ENCODE assay signal across 8 cellular contexts in genomic region chr19:33177417-33177976, GRCh38. TPM values are rescaled to one million over a fixed set of nuclear protein-coding genes. Genes with fewer than 3 reads are reported as not detected.
DNase-seq lines count a peak whose midpoint lies in the region; ATAC-seq and TF ChIP-seq lines count a peak whose summit lies in the region.

No MANE protein-coding gene starts in this region.

- CTCF ChIA-PET in naive thymus-derived CD4-positive, alpha-beta T cell (lab: Charles Lee): interaction anchor here (0.6 to 2.9 kb wide), 10 partner anchors 8 to 58 kb away, joined by 3 to 15 read pairs (median 5); no protein-coding TSS in a partner anchor

- H3K27me3 ChIP-seq in right atrium auricular region: no peaks in the 10 kb centered on the region
- H3K27me3 ChIP-seq in ectodermal cell (ENCODE audit: control insufficient read depth, insufficient read depth, low read length, poor library complexity, severe bottlenecking): no peaks in the 10 kb centered on the region
- no peaks in the 10 kb centered on the region for H3K27me3 ChIP-seq in naive thymus-derived CD4-positive, alpha-beta T cell (ENCODE audit: control insufficient read depth in 2 of 2, insufficient read depth in 2 of 2, low read length in 2 of 2)

- ATAC-seq in left ventricle myocardium superior: no peak
- ATAC-seq in HG02943 (IDR thresholded peaks at IDR 0.05; ENCODE audit: low read depth, unreplicated experiment): peak; percentile 29
- peak; percentile 81 for ATAC-seq in naive thymus-derived CD4-positive, alpha-beta T cell

- POLR2A ChIA-PET in naive thymus-derived CD4-positive, alpha-beta T cell (lab: Charles Lee): interaction anchor here (1.0 to 4.8 kb wide), 17 partner anchors 7 to 994 kb away, joined by 3 to 75 read pairs (median 6); partner anchors contain the start of genes ANKRD27, CEBPG, CEP89 and DPY19L3

- H3K4me3 ChIP-seq in right atrium auricular region (peak overlapping the region; percentile 79 to 98), ectodermal cell (ENCODE audit: insufficient read depth, low read depth, low read length) (peak overlapping the region; percentile 65)
- peak overlapping the region; percentile 98 for H3K4me3 ChIP-seq in naive thymus-derived CD4-positive, alpha-beta T cell (ENCODE audit: low read length)

- intact Hi-C loops in left ventricle myocardium superior (cut with micrococcal nuclease): no loop called here
- intact Hi-C loops in naive thymus-derived CD4-positive, alpha-beta T cell (cut with micrococcal nuclease): loop anchor here (1.0 to 5.0 kb wide), 20 partner anchors 17 to 1500 kb away; partner anchors contain the start of genes ANKRD27 (in 2 of the 2), CEBPG (in 2 of the 2), DPY19L3 (in 2 of the 2) and RGS9BP (in 2 of the 2)

- peak in 1 of 2 donors; percentile 59 for TF ChIP-seq CTCF in right atrium auricular region (IDR thresholded peaks at IDR 0.05)

- H3K36me3 ChIP-seq in right atrium auricular region (no peaks in the 10 kb centered on the region), ectodermal cell (ENCODE audit: control insufficient read depth, insufficient read depth, low read length) (no peaks in the 10 kb centered on the region)
- peaks cover 0 to 8% (median 0%) of the 10 kb centered on the region in 3 experiments for H3K36me3 ChIP-seq in naive thymus-derived CD4-positive, alpha-beta T cell (ENCODE audit: control insufficient read depth in 2 of 3, insufficient read depth in 3 of 3, low read length in 3 of 3)

- peaks cover 0 to 13% (median 0%) of the 10 kb centered on the region in 11 donors for H3K9me3 Mint-ChIP-seq in naive thymus-derived CD4-positive, alpha-beta T cell

- H3K27ac ChIP-seq in right atrium auricular region: peak overlapping the region; percentile 89 to 94
- H3K27ac ChIP-seq in ectodermal cell (ENCODE audit: insufficient read depth, low read depth, low read length, poor library complexity, severe bottlenecking): peak overlapping the region; percentile 75
- peak overlapping the region; percentile 89 for H3K27ac ChIP-seq in naive thymus-derived CD4-positive, alpha-beta T cell (ENCODE audit: low read depth, low read length)

- H3K36me3 Mint-ChIP-seq in naive thymus-derived CD4-positive, alpha-beta T cell: peaks cover under 1 to 15% (median 2%) of the 10 kb centered on the region in 5 donors

- peak overlapping the region; percentile 96 to 100 (median 100) for H3K27ac Mint-ChIP-seq in naive thymus-derived CD4-positive, alpha-beta T cell

- 1 to 2% methylated on average over 38 of the region's 38 CpGs for WGBS in ectodermal cell, 2 experiments

- peaks cover 0 to 22% of the 10 kb centered on the region in 2 donors for H3K4me1 ChIP-seq in right atrium auricular region
- peaks cover 14% of the 10 kb centered on the region for H3K4me1 ChIP-seq in ectodermal cell (ENCODE audit: control insufficient read depth, insufficient read depth, low read length)
- peaks cover 13 to 18% of the 10 kb centered on the region in 2 donors for H3K4me1 ChIP-seq in naive thymus-derived CD4-positive, alpha-beta T cell (ENCODE audit: control insufficient read depth in 2 of 2, insufficient read depth in 2 of 2, low read length in 2 of 2)

- peaks cover 0 to 13% (median 0%) of the 10 kb centered on the region in 5 donors for H3K27me3 Mint-ChIP-seq in naive thymus-derived CD4-positive, alpha-beta T cell

- DNase-seq in right atrium auricular region (ENCODE audit: low spot score): peak; percentile 80
- no peak for DNase-seq in left ventricle myocardium superior
- peak; percentile 75 for DNase-seq in RKO (ENCODE audit: low spot score)
- DNase-seq in naive thymus-derived CD4-positive, alpha-beta T cell: peak in 6 of 9 donors; percentile 76 to 86 (median 82)
- no peak for DNase-seq in NCI-H1048 (lab: John Stamatoyannopoulos, UW)
- DNase-seq in ecto neural progenitor cell (ENCODE audit: low spot score): no peak

- H3K9me3 ChIP-seq in right atrium auricular region: no peaks in the 10 kb centered on the region
- H3K9me3 ChIP-seq in ectodermal cell (ENCODE audit: control insufficient read depth, low read length): no peaks in the 10 kb centered on the region
- no peaks in the 10 kb centered on the region for H3K9me3 ChIP-seq in naive thymus-derived CD4-positive, alpha-beta T cell (ENCODE audit: control insufficient read depth in 2 of 3, low read length in 3 of 3)

- H3K4me1 Mint-ChIP-seq in naive thymus-derived CD4-positive, alpha-beta T cell: peaks cover 23 to 51% (median 44%) of the 10 kb centered on the region in 7 donors

- H3K4me3 Mint-ChIP-seq in naive thymus-derived CD4-positive, alpha-beta T cell: peak overlapping the region; percentile 92 to 99 (median 97)

RNA-seq across cellular contexts. Expression of gene LRP3, which starts 16.6 kb away (rescaled TPM):
- total RNA-seq in right atrium auricular region: 10 to 100 TPM; 16.3 to 22.2 TPM
- total RNA-seq in left ventricle myocardium superior: 19.5 TPM
- polyA plus RNA-seq in ectodermal cell (2013, experiment 1 of 4): 36.3 TPM
- 28.0 TPM for polyA plus RNA-seq in ectodermal cell (2013, experiment 2 of 4)
- 25.7 TPM for polyA plus RNA-seq in ectodermal cell (2013, experiment 3 of 4)
- 20.7 TPM for polyA plus RNA-seq in ectodermal cell (2013, experiment 4 of 4)
- total RNA-seq in naive thymus-derived CD4-positive, alpha-beta T cell: 1 to 10 TPM in 1 of 5 experiments, under 1 TPM in 3, not detected in 1; 0.34 to 2.6 (median 0.40) TPM
- not detected for polyA plus RNA-seq in naive thymus-derived CD4-positive, alpha-beta T cell

RNA-seq across cellular contexts. Expression of gene WDR88, which starts 45.6 kb away (rescaled TPM):
- not detected for total RNA-seq in right atrium auricular region
- not detected for total RNA-seq in left ventricle myocardium superior
- polyA plus RNA-seq in ectodermal cell (2013, experiment 1 of 4): not detected
- polyA plus RNA-seq in ectodermal cell (2013, experiment 2 of 4): not detected
- polyA plus RNA-seq in ectodermal cell (2013, experiment 3 of 4): not detected
- not detected for polyA plus RNA-seq in ectodermal cell (2013, experiment 4 of 4)
- under 1 TPM in 2 of 5 experiments, not detected in 3; 0.51 to 0.62 TPM for total RNA-seq in naive thymus-derived CD4-positive, alpha-beta T cell
- under 1 TPM; 0.15 to 0.24 TPM for polyA plus RNA-seq in naive thymus-derived CD4-positive, alpha-beta T cell

RNA-seq across cellular contexts. Expression of gene SLC7A10, which starts 48.2 kb away (rescaled TPM):
- total RNA-seq in right atrium auricular region (under 1 TPM in 1 of 2 donors, not detected in 1; 0.79 TPM), left ventricle myocardium superior (not detected)
- 1.2 TPM for polyA plus RNA-seq in ectodermal cell (2013, experiment 1 of 4)
- 1.4 TPM for polyA plus RNA-seq in ectodermal cell (2013, experiment 2 of 4)
- polyA plus RNA-seq in ectodermal cell (2013, experiment 3 of 4): 1.8 TPM
- 1.6 TPM for polyA plus RNA-seq in ectodermal cell (2013, experiment 4 of 4)
- total RNA-seq in naive thymus-derived CD4-positive, alpha-beta T cell: not detected
- polyA plus RNA-seq in naive thymus-derived CD4-positive, alpha-beta T cell: not detected

Comparison
In these comparisons a context has a peak if more than half of its experiments do, and no peak if none do; other contexts are left out.
1. DNase-seq: peak in right atrium auricular region (single experiment), RKO (single experiment) and naive thymus-derived CD4-positive, alpha-beta T cell (6 of 9); none in left ventricle myocardium superior (single experiment), NCI-H1048 (single experiment) and ecto neural progenitor cell (single experiment).
2. Peak in every context shown above with its lines, with median percentiles within 50 percentile points of each other: H3K27ac ChIP-seq and H3K4me3 ChIP-seq.